In the genomic region with DNA sequence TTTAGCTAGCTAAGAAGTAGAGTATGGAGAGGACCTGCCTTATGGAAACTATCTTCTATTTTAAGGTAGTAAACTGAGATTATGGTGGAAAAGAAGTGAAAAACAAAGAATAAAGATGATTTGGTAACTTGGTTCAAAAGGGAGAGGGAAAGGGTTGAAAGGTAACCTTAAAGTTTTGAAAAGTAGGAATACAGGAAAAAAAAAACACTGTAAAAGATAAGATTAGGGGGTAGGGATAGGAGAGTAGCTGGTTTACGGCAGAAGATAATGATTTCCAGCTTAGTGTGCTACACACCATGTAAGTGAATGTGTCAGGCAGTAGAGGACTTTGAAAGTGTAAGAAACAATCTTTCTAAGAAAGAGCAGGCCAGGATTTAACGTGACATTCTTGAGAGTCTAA, we compare ENCODE assay signal across 1 cellular context.
TF ChIP-seq lines count a peak whose summit lies in the region.

No MANE protein-coding gene starts in this region.

TF ChIP-seq in K562, 482 proteins besides CTCF, POLR2A, EP300 and RAD21 (continues in another document):
- no peak for TF ChIP-seq AFF4 (CRISPR knock-in tag; IDR thresholded peaks at IDR 0.05)
- TF ChIP-seq BRD9 (IDR thresholded peaks at IDR 0.05; ENCODE audit: low read depth, partially characterized antibody), result no peak
- 0 out of 2 replicates have a peak, but pooled peaks have one; percentile 15 for TF ChIP-seq FOXJ2 (tag; IDR thresholded peaks at IDR 0.05)
- TF ChIP-seq HDAC1 (IDR thresholded peaks at IDR 0.05), result no peak
- no peak for TF ChIP-seq PYGO2 (tag; IDR thresholded peaks at IDR 0.05)
- TF ChIP-seq, protein P1, sequence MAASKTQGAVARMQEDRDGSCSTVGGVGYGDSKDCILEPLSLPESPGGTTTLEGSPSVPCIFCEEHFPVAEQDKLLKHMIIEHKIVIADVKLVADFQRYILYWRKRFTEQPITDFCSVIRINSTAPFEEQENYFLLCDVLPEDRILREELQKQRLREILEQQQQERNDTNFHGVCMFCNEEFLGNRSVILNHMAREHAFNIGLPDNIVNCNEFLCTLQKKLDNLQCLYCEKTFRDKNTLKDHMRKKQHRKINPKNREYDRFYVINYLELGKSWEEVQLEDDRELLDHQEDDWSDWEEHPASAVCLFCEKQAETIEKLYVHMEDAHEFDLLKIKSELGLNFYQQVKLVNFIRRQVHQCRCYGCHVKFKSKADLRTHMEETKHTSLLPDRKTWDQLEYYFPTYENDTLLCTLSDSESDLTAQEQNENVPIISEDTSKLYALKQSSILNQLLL (CRISPR knock-in tag; IDR thresholded peaks at IDR 0.05; ENCODE audit: borderline replicate concordance), result no peak
- 0 out of 2 replicates have a peak, but pooled peaks have one; percentile 14 for TF ChIP-seq ZNF384 (IDR thresholded peaks at IDR 0.05; ENCODE audit: low read depth, low read length)
- no peak for TF ChIP-seq NFYB (IDR thresholded peaks at IDR 0.05; ENCODE audit: extremely low read depth, insufficient read length)
- TF ChIP-seq FOSL1 (tag; conservative IDR thresholded peaks at IDR 0.05), result no peak
- TF ChIP-seq DPF2 (IDR thresholded peaks at IDR 0.05), result peak; percentile 62
- no peak for TF ChIP-seq ZNF318 (IDR thresholded peaks at IDR 0.05; ENCODE audit: borderline replicate concordance in 1 of 2, low read depth in 1 of 2)
- TF ChIP-seq ARID1B (IDR thresholded peaks at IDR 0.05), result peak; percentile 36
- peak; percentile 22; the same call in 1 of the 2 replicates for TF ChIP-seq SMARCE1 (IDR thresholded peaks at IDR 0.05)
- TF ChIP-seq, protein P2, sequence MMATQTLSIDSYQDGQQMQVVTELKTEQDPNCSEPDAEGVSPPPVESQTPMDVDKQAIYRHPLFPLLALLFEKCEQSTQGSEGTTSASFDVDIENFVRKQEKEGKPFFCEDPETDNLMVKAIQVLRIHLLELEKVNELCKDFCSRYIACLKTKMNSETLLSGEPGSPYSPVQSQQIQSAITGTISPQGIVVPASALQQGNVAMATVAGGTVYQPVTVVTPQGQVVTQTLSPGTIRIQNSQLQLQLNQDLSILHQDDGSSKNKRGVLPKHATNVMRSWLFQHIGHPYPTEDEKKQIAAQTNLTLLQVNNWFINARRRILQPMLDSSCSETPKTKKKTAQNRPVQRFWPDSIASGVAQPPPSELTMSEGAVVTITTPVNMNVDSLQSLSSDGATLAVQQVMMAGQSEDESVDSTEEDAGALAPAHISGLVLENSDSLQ (IDR thresholded peaks at IDR 0.05), result 0 out of 2 replicates have a peak, but pooled peaks have one; percentile 6
- TF ChIP-seq, protein P3, sequence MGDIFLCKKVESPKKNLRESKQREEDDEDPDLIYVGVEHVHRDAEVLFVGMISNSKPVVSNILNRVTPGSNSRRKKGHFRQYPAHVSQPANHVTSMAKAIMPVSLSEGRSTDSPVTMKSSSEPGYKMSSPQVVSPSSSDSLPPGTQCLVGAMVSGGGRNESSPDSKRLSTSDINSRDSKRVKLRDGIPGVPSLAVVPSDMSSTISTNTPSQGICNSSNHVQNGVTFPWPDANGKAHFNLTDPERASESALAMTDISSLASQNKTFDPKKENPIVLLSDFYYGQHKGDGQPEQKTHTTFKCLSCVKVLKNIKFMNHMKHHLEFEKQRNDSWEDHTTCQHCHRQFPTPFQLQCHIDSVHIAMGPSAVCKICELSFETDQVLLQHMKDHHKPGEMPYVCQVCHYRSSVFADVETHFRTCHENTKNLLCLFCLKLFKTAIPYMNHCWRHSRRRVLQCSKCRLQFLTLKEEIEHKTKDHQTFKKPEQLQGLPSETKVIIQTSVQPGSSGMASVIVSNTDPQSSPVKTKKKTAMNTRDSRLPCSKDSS (IDR thresholded peaks at IDR 0.05; ENCODE audit: low read depth, partially characterized antibody), result no peak
- TF ChIP-seq SMARCA4 (IDR thresholded peaks at IDR 0.05), result peak; percentile 60
- no peak for TF ChIP-seq STAG1 (CRISPR knock-in tag; IDR thresholded peaks at IDR 0.05; ENCODE audit: borderline replicate concordance)
- no peak for TF ChIP-seq ZNF347 (CRISPR knock-in tag; IDR thresholded peaks at IDR 0.05; ENCODE audit: low read depth)
- no peak for TF ChIP-seq NFIC (IDR thresholded peaks at IDR 0.05)
- no peak for TF ChIP-seq GATA2 (CRISPR knock-in tag; IDR thresholded peaks at IDR 0.05)
- TF ChIP-seq, protein P4, sequence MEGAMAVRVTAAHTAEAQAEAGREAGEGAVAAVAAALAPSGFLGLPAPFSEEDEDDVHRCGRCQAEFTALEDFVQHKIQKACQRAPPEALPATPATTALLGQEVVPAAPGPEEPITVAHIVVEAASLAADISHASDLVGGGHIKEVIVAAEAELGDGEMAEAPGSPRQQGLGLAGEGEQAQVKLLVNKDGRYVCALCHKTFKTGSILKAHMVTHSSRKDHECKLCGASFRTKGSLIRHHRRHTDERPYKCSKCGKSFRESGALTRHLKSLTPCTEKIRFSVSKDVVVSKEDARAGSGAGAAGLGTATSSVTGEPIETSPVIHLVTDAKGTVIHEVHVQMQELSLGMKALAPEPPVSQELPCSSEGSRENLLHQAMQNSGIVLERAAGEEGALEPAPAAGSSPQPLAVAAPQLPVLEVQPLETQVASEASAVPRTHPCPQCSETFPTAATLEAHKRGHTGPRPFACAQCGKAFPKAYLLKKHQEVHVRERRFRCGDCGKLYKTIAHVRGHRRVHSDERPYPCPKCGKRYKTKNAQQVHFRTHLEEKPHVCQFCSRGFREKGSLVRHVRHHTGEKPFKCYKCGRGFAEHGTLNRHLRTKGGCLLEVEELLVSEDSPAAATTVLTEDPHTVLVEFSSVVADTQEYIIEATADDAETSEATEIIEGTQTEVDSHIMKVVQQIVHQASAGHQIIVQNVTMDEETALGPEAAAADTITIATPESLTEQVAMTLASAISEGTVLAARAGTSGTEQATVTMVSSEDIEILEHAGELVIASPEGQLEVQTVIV (CRISPR knock-in tag; IDR thresholded peaks at IDR 0.05; ENCODE audit: borderline replicate concordance), result peak; percentile 80; the same call in 1 of the 2 replicates
